ENCODE assay signal across 8 cellular contexts in genomic region chr3:69368129-69368741, GRCh38. TPM values are rescaled to one million over a fixed set of nuclear protein-coding genes. Genes with fewer than 3 reads are reported as not detected.
A peak's percentile ranks its signal among the peaks of the same experiment; 100 is the strongest.
DNase-seq lines count a peak whose midpoint lies in the region; ATAC-seq and TF ChIP-seq lines count a peak whose summit lies in the region.

No MANE protein-coding gene starts in this region.

- no peak for TF ChIP-seq CTCF in A673 (conservative IDR thresholded peaks at IDR 0.05; ENCODE audit: low read depth, low read length)

- CTCF ChIA-PET in A673 (lab: Charles Lee), result no interaction called here

- H3K27me3 ChIP-seq in A673 (replicated peaks; ENCODE audit: insufficient read depth, low read depth, low read length, poor library complexity), result no peaks in the 10 kb centered on the region

- H3K4me1 ChIP-seq in A673 (ENCODE audit: insufficient read depth, low read length, poor library complexity, severe bottlenecking), result no peaks in the 10 kb centered on the region

- H3K27ac ChIP-seq in A673 (ENCODE audit: low read depth, low read length, poor library complexity, severe bottlenecking), result no peak overlapping the region

- H3K36me3 ChIP-seq in A673 (ENCODE audit: insufficient read depth, low read length, poor library complexity, severe bottlenecking), result no peaks in the 10 kb centered on the region

- DNase-seq in NOMO-1 treated with DMSO at 0.1 percent for 48 hours (lab: John Stamatoyannopoulos, UW; ENCODE audit: unreplicated experiment), result peak; percentile 21
- DNase-seq in NOMO-1 treated with dmso at 0.1 percent for 144 hours (lab: John Stamatoyannopoulos, UW; ENCODE audit: unreplicated experiment), result no peak
- DNase-seq in UCSD-AML1 (lab: John Stamatoyannopoulos, UW; ENCODE audit: unreplicated experiment), result peak; percentile 39
- DNase-seq in myocyte (ENCODE audit: low read depth), result peak; percentile 97
- DNase-seq in A673 (ENCODE audit: low spot score), result no peak
- DNase-seq in posterior vena cava (ENCODE audit: low spot score), result no peak
- DNase-seq in stimulated activated CD4-positive, alpha-beta T cell treated with anti-CD3 and anti-CD28 coated beads, Interleukin-2, amount 100 ng/mL, for 48 hours, result no peak

- ATAC-seq in HG02970 (IDR thresholded peaks at IDR 0.05; ENCODE audit: low FRiP score, unreplicated experiment), result peak; percentile 99

- no peak overlapping the region for H3K4me3 ChIP-seq in A673 (ENCODE audit: low read depth, low read length, poor library complexity, severe bottlenecking)

- POLR2A ChIA-PET in A673 (lab: Charles Lee; ENCODE audit: low non-redundant PET), result no interaction called here

- no TSS peak for BruUV-seq in A673 (replicated peaks; lab: Mats Ljungman, UMichigan)

- no peaks in the 10 kb centered on the region for H3K9me3 ChIP-seq in A673 (ENCODE audit: low read depth, low read length, poor library complexity, severe bottlenecking)

- intact Hi-C loops in A673 (cut with micrococcal nuclease; ENCODE audit: unreplicated experiment) (no loop called here), posterior vena cava (cut with DNase I) (no loop called here)

RNA-seq across cellular contexts. Expression of gene FRMD4B, which starts 17.7 kb away (rescaled TPM):
- 7.5 and 14.0 TPM in 2 replicates for total RNA-seq in myocyte
- 5.1 TPM for polyA plus RNA-seq in myocyte (2012)
- total RNA-seq in A673 (2021), result 0.21 and 0.33 TPM in 2 replicates
- total RNA-seq in posterior vena cava, result 10 to 100 TPM; 21.5 to 34.9 TPM

Comparison
In these comparisons a context has a peak if more than half of its experiments do, and no peak if none do; other contexts are left out.
1. DNase-seq: peak in NOMO-1 treated with DMSO at 0.1 percent for 48 hours (single experiment), UCSD-AML1 (single experiment) and myocyte (single experiment); none in NOMO-1 treated with dmso at 0.1 percent for 144 hours (single experiment), A673 (single experiment), posterior vena cava (single experiment) and stimulated activated CD4-positive, alpha-beta T cell treated with anti-CD3 and anti-CD28 coated beads, Interleukin-2, amount 100 ng/mL, for 48 hours (0 of 2).